Comparison of ENCODE assay signal across 8 cellular contexts in genomic region chr12:55742719-55743130, GRCh38. TPM values are rescaled to one million over a fixed set of nuclear protein-coding genes. Genes with fewer than 3 reads are reported as not detected.
DNase-seq lines count a peak whose midpoint lies in the region; ATAC-seq and TF ChIP-seq lines count a peak whose summit lies in the region.

GDF11 (plus strand) TSS chr12:55743122; CDS start chr12:55743317, 195 bp downstream.

- H3K9me3 ChIP-seq in subcutaneous abdominal adipose tissue (ENCODE audit: control insufficient read depth in 5 of 5, low read length in 5 of 5): no peaks in the 10 kb centered on the region

- DNase-seq in Ammon's horn (ENCODE audit: low spot score) (peak; percentile 91), Kasumi-1 (lab: John Stamatoyannopoulos, UW) (peak; percentile 62 to 83), RPMI7951 (ENCODE audit: low read depth) (peak; percentile 71), foreskin fibroblast (peak; percentile 74 to 92)
- DNase-seq in activated T-helper 9 cell treated with anti-CD3 and anti-CD28 coated beads, Interleukin-2, amount 50 U/mL, for 16 hours (ENCODE audit: low read depth): peak; percentile 63
- peak; percentile 77 for DNase-seq in natural killer cell treated with Interleukin-12 subunit alpha and Interleukin-12 subunit beta and Interleukin-15 and Interleukin-18, amount 100 ng/mL, for 72 hours (ENCODE audit: low spot score)

- peak within 1 kb of the TSS; percentile 89 for H3K4me3 Mint-ChIP-seq in natural killer cell treated with Interleukin-12 subunit alpha and Interleukin-12 subunit beta and Interleukin-15 and Interleukin-18, amount 100 ng/mL, for 72 hours

- H3K4me3 ChIP-seq in foreskin fibroblast (ENCODE audit: low read depth in 1 of 2, low read length in 2 of 2) (peak within 1 kb of the TSS; percentile 56 to 83), subcutaneous abdominal adipose tissue (ENCODE audit: low read depth in 1 of 5, low read length in 5 of 5) (peak within 1 kb of the TSS; percentile 52 to 75 (median 70))

- H3K27ac Mint-ChIP-seq in natural killer cell treated with Interleukin-12 subunit alpha and Interleukin-12 subunit beta and Interleukin-15 and Interleukin-18, amount 100 ng/mL, for 72 hours: peak within 1 kb of the TSS; percentile 66 to 67

- peaks cover 32 to 53% of the 10 kb centered on the region in 2 donors for H3K4me1 Mint-ChIP-seq in natural killer cell treated with Interleukin-12 subunit alpha and Interleukin-12 subunit beta and Interleukin-15 and Interleukin-18, amount 100 ng/mL, for 72 hours (ENCODE audit: low read depth in 2 of 2)

- H3K36me3 ChIP-seq in subcutaneous abdominal adipose tissue (ENCODE audit: control insufficient read depth in 5 of 5, insufficient read depth in 5 of 5, low read length in 5 of 5): no peaks in the 10 kb centered on the region

- no peaks in the 10 kb centered on the region for H3K27me3 Mint-ChIP-seq in natural killer cell treated with Interleukin-12 subunit alpha and Interleukin-12 subunit beta and Interleukin-15 and Interleukin-18, amount 100 ng/mL, for 72 hours

- no peak for TF ChIP-seq CTCF in foreskin fibroblast (IDR thresholded peaks at IDR 0.05; ENCODE audit: low read depth, low read length)

- peak; percentile 35 for ATAC-seq in GM19372 (IDR thresholded peaks at IDR 0.05; ENCODE audit: low read depth, unreplicated experiment)
- peak; percentile 80 to 85 for ATAC-seq in natural killer cell treated with Interleukin-12 subunit alpha and Interleukin-12 subunit beta and Interleukin-15 and Interleukin-18, amount 100 ng/mL, for 72 hours

- H3K9me3 Mint-ChIP-seq in natural killer cell treated with Interleukin-12 subunit alpha and Interleukin-12 subunit beta and Interleukin-15 and Interleukin-18, amount 100 ng/mL, for 72 hours: no peaks in the 10 kb centered on the region

- H3K9ac ChIP-seq in subcutaneous abdominal adipose tissue (ENCODE audit: low read length in 5 of 5): peak within 1 kb of the TSS in 2 of 5 donors; percentile 38 to 64

- H3K4me1 ChIP-seq in subcutaneous abdominal adipose tissue (ENCODE audit: control insufficient read depth in 5 of 5, insufficient read depth in 5 of 5, low read length in 5 of 5): peaks cover 2 to 38% (median 29%) of the 10 kb centered on the region in 5 donors

- no peaks in the 10 kb centered on the region for H3K36me3 Mint-ChIP-seq in natural killer cell treated with Interleukin-12 subunit alpha and Interleukin-12 subunit beta and Interleukin-15 and Interleukin-18, amount 100 ng/mL, for 72 hours

- peaks cover 8 to 19% (median 9%) of the 10 kb centered on the region in 5 donors for H3K27me3 ChIP-seq in subcutaneous abdominal adipose tissue (ENCODE audit: control insufficient read depth in 5 of 5, insufficient read depth in 4 of 5, low read length in 5 of 5)

- no peak within 1 kb of the TSS for H3K27ac ChIP-seq in subcutaneous abdominal adipose tissue (ENCODE audit: low read depth, low read length)

RNA-seq across cellular contexts. Expression of gene GDF11, which starts in this region (rescaled TPM):
- total RNA-seq in RPMI7951 (2014; rRNA removed; shearing (Covaris generic)): 1.6 and 2.1 TPM in 2 replicates
- 10 to 100 TPM in 1 of 2 donors, 1 to 10 TPM in 1; 5.0 to 18.4 TPM for total RNA-seq in natural killer cell treated with Interleukin-12 subunit alpha and Interleukin-12 subunit beta and Interleukin-15 and Interleukin-18, amount 100 ng/mL, for 72 hours
